Comparison of ENCODE assay signal across 13 cellular contexts in the genomic region with DNA sequence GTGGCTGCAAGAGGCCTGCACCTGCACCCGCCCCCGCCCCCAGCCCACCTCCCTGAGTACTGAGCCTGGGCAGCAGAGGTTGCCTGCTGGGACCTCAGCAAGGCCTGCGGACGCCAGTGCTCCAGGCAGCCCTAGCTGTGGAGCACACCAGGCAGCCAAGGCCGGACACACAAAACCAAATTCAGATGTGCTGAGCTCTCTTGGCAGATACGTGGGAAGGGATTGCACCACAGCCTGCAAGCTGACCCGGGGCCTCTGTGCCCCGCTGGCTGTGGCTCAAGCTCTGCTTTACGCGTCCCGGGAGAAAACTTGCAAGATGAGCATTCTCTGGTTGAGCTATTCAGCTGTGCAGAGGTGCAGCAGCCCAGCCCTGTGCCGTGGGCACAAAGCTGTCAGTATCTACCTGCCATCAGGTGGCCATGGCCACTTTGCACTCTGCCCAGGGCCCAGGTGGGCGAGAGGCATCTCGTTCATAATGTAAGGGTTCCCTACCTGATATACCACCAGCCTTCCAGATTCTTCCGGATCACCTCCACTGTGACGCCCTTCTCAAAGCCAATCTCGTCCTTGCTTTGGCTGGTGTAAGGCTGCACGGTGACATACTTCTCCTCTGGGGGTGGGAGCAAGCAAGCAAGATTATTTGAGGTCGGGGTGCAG.
A peak's percentile ranks its signal among the peaks of the same experiment; 100 is the strongest.
DNase-seq lines count a peak whose midpoint lies in the region; ATAC-seq lines count a peak whose summit lies in the region.
"Had no signal": no experiment of that assay in that cellular context is flagged by ENCODE, and none has a peak within 500 bp of the region (broad histone marks: within the 10 kb centered on the region; RNA-seq: fewer than 3 reads in every experiment).

No MANE protein-coding gene starts in this region.

- H3K27me3 ChIP-seq in right cardiac atrium (ENCODE audit: control insufficient read depth, insufficient read depth), result no peaks in the 10 kb centered on the region
- H3K27me3 ChIP-seq: brain microvascular endothelial cell had no signal

- 58% methylated on average over 19 of the region's 19 CpGs for WGBS in right cardiac atrium

- no peak overlapping the region for H3K4me3 ChIP-seq in right cardiac atrium (ENCODE audit: low read length)
- H3K4me3 ChIP-seq in skeletal muscle cell (ENCODE audit: low read depth, low read length), result no peak overlapping the region
- H3K4me3 ChIP-seq: GM12878 had no signal

- ATAC-seq in right cardiac atrium (peak; percentile 60 to 68), GM18858 (IDR thresholded peaks at IDR 0.05; ENCODE audit: unreplicated experiment) (no peak), HG03025 (IDR thresholded peaks at IDR 0.05; ENCODE audit: low FRiP score, unreplicated experiment) (no peak)
- ATAC-seq: GM12878, T-helper 17 cell had no signal

- intact Hi-C loops in right cardiac atrium (cut with DNase I), result no loop called here

- peak; percentile 24 to 34 for DNase-seq in AML-193 (lab: John Stamatoyannopoulos, UW)
- peak; percentile 83 to 91 (median 88) for DNase-seq in right cardiac atrium
- peak; percentile 93 for DNase-seq in skeletal muscle cell (ENCODE audit: low read depth)
- DNase-seq in NCI-H526 (lab: John Stamatoyannopoulos, UW), result no peak
- no peak for DNase-seq in superior temporal gyrus (ENCODE audit: extremely low spot score)
- DNase-seq: brain microvascular endothelial cell; CD4-positive, alpha-beta memory T cell; stimulated activated CD4-positive, alpha-beta T cell treated with anti-CD3 and anti-CD28 coated beads, Interleukin-4, amount 100 ng/mL, for 24 hours; T-helper 17 cell had no signal

- peaks cover 35% of the 10 kb centered on the region for H3K4me1 ChIP-seq in right cardiac atrium (ENCODE audit: control insufficient read depth, insufficient read depth, low read length)

- no peaks in the 10 kb centered on the region for H3K9me3 ChIP-seq in right cardiac atrium (ENCODE audit: control insufficient read depth, low read length)

- H3K27ac ChIP-seq in angular gyrus (ENCODE audit: low read depth, low read length) (peak overlapping the region; percentile 8), right cardiac atrium (ENCODE audit: low read length) (no peak overlapping the region)
- H3K27ac ChIP-seq: brain microvascular endothelial cell had no signal

Comparison
In these comparisons a context has a peak if more than half of its experiments do, and no peak if none do; other contexts are left out.
1. DNase-seq: peak in AML-193 (2 of 2), right cardiac atrium (3 of 3) and skeletal muscle cell (single experiment); none in NCI-H526 (0 of 2) and superior temporal gyrus (single experiment).
2. ATAC-seq: peak in right cardiac atrium (2 of 2); none in GM18858 (single experiment) and HG03025 (single experiment).